14 cellular contexts compared by ENCODE assay signal in genomic region chr7:115449689-115450088, GRCh38.
A peak's percentile ranks its signal among the peaks of the same experiment; 100 is the strongest.
DNase-seq lines count a peak whose midpoint lies in the region; TF ChIP-seq lines count a peak whose summit lies in the region.
"Had no signal": no experiment of that assay in that cellular context is flagged by ENCODE, and none has a peak within 500 bp of the region (broad histone marks: within the 10 kb centered on the region; RNA-seq: fewer than 3 reads in every experiment).

No MANE protein-coding gene starts in this region.

- no peaks in the 10 kb centered on the region for H3K36me3 Mint-ChIP-seq in activated T-cell treated with anti-CD3 and anti-CD28 coated beads, Interleukin-2, amount 50 U/mL, for 24 hours (ENCODE audit: low read depth)
- H3K36me3 Mint-ChIP-seq: CD4-positive, CD25-positive, alpha-beta regulatory T cell had no signal

- DNase-seq in A673 (ENCODE audit: low spot score), result peak; percentile 25
- peak; percentile 2 for DNase-seq in ELF-1 (ENCODE audit: low read depth, low spot score)
- peak; percentile 59 to 91 for DNase-seq in NCI-H524 (lab: John Stamatoyannopoulos, UW)
- DNase-seq in fibroblast of mammary gland (ENCODE audit: low read depth), result peak; percentile 8
- DNase-seq in NCI-H2227 (lab: John Stamatoyannopoulos, UW; ENCODE audit: unreplicated experiment), result no peak
- no peak for DNase-seq in activated T-cell treated with anti-CD3 and anti-CD28 coated beads, Interleukin-2, amount 50 U/mL, for 24 hours
- DNase-seq in pons (ENCODE audit: low spot score), result no peak
- no peak for DNase-seq in H4 (ENCODE audit: low spot score)
- DNase-seq: ACHN; CD4-positive, CD25-positive, alpha-beta regulatory T cell; NCI-H146; NCI-H2081 treated with DMSO at 0.1 percent for 48 hours; NCI-H446 treated with DMSO at 0.1 percent for 48 hours; PC-9 had no signal

- H3K27ac Mint-ChIP-seq in activated T-cell treated with anti-CD3 and anti-CD28 coated beads, Interleukin-2, amount 50 U/mL, for 24 hours, result no peak overlapping the region

- H3K9me3 Mint-ChIP-seq in activated T-cell treated with anti-CD3 and anti-CD28 coated beads, Interleukin-2, amount 50 U/mL, for 24 hours, result no peaks in the 10 kb centered on the region

- POLR2A ChIA-PET in A673 (lab: Charles Lee; ENCODE audit: low non-redundant PET), result no interaction called here

- no peak overlapping the region for H3K4me3 Mint-ChIP-seq in activated T-cell treated with anti-CD3 and anti-CD28 coated beads, Interleukin-2, amount 50 U/mL, for 24 hours
- H3K4me3 Mint-ChIP-seq: CD4-positive, CD25-positive, alpha-beta regulatory T cell had no signal

- H3K4me1 ChIP-seq in A673 (ENCODE audit: insufficient read depth, low read length, poor library complexity, severe bottlenecking), result no peaks in the 10 kb centered on the region

- no peaks in the 10 kb centered on the region for H3K36me3 ChIP-seq in A673 (ENCODE audit: insufficient read depth, low read length, poor library complexity, severe bottlenecking)

- H3K9me3 ChIP-seq in A673 (ENCODE audit: low read depth, low read length, poor library complexity, severe bottlenecking), result no peaks in the 10 kb centered on the region

- BruUV-seq in A673 (replicated peaks; lab: Mats Ljungman, UMichigan), result no TSS peak

- intact Hi-C loops in A673 (cut with micrococcal nuclease; ENCODE audit: unreplicated experiment), result no loop called here

- CTCF ChIA-PET in A673 (lab: Charles Lee), result no interaction called here

- peaks cover 5% of the 10 kb centered on the region for H3K27me3 Mint-ChIP-seq in activated T-cell treated with anti-CD3 and anti-CD28 coated beads, Interleukin-2, amount 50 U/mL, for 24 hours
- H3K27me3 Mint-ChIP-seq: CD4-positive, CD25-positive, alpha-beta regulatory T cell had no signal

- no peaks in the 10 kb centered on the region for H3K27me3 ChIP-seq in A673 (replicated peaks; ENCODE audit: insufficient read depth, low read depth, low read length, poor library complexity)

- 0 out of 2 replicates have a peak, but pooled peaks have one; percentile 17 for TF ChIP-seq CTCF in A673 (conservative IDR thresholded peaks at IDR 0.05; ENCODE audit: low read depth, low read length)
- TF ChIP-seq CTCF in fibroblast of mammary gland (conservative IDR thresholded peaks at IDR 0.05; ENCODE audit: control insufficient read depth, insufficient read depth, low read depth, low read length), result no peak

- no peak overlapping the region for H3K27ac ChIP-seq in A673 (ENCODE audit: low read depth, low read length, poor library complexity, severe bottlenecking)
- H3K27ac ChIP-seq: PC-9 had no signal

- no peaks in the 10 kb centered on the region for H3K4me1 Mint-ChIP-seq in activated T-cell treated with anti-CD3 and anti-CD28 coated beads, Interleukin-2, amount 50 U/mL, for 24 hours (ENCODE audit: low read depth)
- H3K4me1 Mint-ChIP-seq: CD4-positive, CD25-positive, alpha-beta regulatory T cell had no signal

- no peak overlapping the region for H3K4me3 ChIP-seq in A673 (ENCODE audit: low read depth, low read length, poor library complexity, severe bottlenecking)
- H3K4me3 ChIP-seq in fibroblast of mammary gland (ENCODE audit: control insufficient read depth, low read depth, low read length), result no peak overlapping the region
- H3K4me3 ChIP-seq: PC-9 had no signal

Comparison
In these comparisons a context has a peak if more than half of its experiments do, and no peak if none do; other contexts are left out.
1. DNase-seq: peak in A673 (single experiment), ELF-1 (single experiment), NCI-H524 (2 of 2) and fibroblast of mammary gland (single experiment); none in NCI-H2227 (single experiment), activated T-cell treated with anti-CD3 and anti-CD28 coated beads, Interleukin-2, amount 50 U/mL, for 24 hours (single experiment), pons (single experiment) and H4 (single experiment).